25 cellular contexts compared by ENCODE assay signal in genomic region chr17:33390479-33391027, GRCh38.
DNase-seq lines count a peak whose midpoint lies in the region; ATAC-seq and TF ChIP-seq lines count a peak whose summit lies in the region.
"Had no signal": no experiment of that assay in that cellular context is flagged by ENCODE, and none has a peak within 500 bp of the region (broad histone marks: within the 10 kb centered on the region; RNA-seq: fewer than 3 reads in every experiment).

No MANE protein-coding gene starts in this region.

- POLR2A ChIA-PET in GM10248 (lab: Yijun Ruan, JAX) = no interaction called here

- H3K4me1 Mint-ChIP-seq in HFFc6 (ENCODE audit: low read depth) = no peaks in the 10 kb centered on the region
- peaks cover 29% of the 10 kb centered on the region for H3K4me1 Mint-ChIP-seq in mesothelial cell of epicardium
- H3K4me1 Mint-ChIP-seq: activated CD4-positive, alpha-beta T cell treated with anti-CD3 and anti-CD28 coated beads, Interleukin-2, amount 10 ng/mL, durations not matched to agents 7 days and 5 days; central memory CD8-positive, alpha-beta T cell had no signal

- ATAC-seq in psoas muscle = no peak
- ATAC-seq: left lobe of liver; stimulated activated naive CD8-positive, alpha-beta T cell treated with anti-CD3 and anti-CD28 coated beads, Interleukin-15, Interleukin-2, amounts not matched to agents 100 U/mL and 50 U/mL, for 24 hours had no signal

- H3K27ac Mint-ChIP-seq in HFFc6 (no peak overlapping the region), mesothelial cell of epicardium (peak overlapping the region; percentile 70)
- H3K27ac Mint-ChIP-seq: activated CD4-positive, alpha-beta T cell treated with anti-CD3 and anti-CD28 coated beads, Interleukin-2, amount 10 ng/mL, durations not matched to agents 7 days and 5 days; activated T-helper 1 cell treated with anti-CD3 and anti-CD28 coated beads, Interleukin-12 subunit alpha, Interleukin-12 subunit beta, Interleukin-2, Interleukin-4 antibody, amounts not matched to agents 30 ng/mL and 10 ng/mL and 1 ng/mL, durations not matched to agents 14 hours and 24 hours and 36 hours; CD4-positive, alpha-beta T cell; H9; nephron had no signal

- TF ChIP-seq CTCF in HFFc6 (IDR thresholded peaks at IDR 0.05) (no peak), cardiac fibroblast (IDR thresholded peaks at IDR 0.05; ENCODE audit: low read depth, low read length) (no peak), mesothelial cell of epicardium (IDR thresholded peaks at IDR 0.05; ENCODE audit: unreplicated experiment) (no peak), psoas muscle (IDR thresholded peaks at IDR 0.05) (no peak), GM10248 (IDR thresholded peaks at IDR 0.05; ENCODE audit: control extremely low read depth, extremely low read depth, low read depth, missing control alignments) (no peak)

- H3K9me3 ChIP-seq in psoas muscle = no peaks in the 10 kb centered on the region
- H3K9me3 ChIP-seq: thoracic aorta had no signal

- no peak overlapping the region for H3K27ac ChIP-seq in psoas muscle
- H3K27ac ChIP-seq: SK-N-MC, thoracic aorta, VCaP had no signal

- no peaks in the 10 kb centered on the region for H3K4me1 ChIP-seq in psoas muscle

- CTCF ChIA-PET in GM10248 (lab: Yijun Ruan, JAX) = no interaction called here

- H3K4me3 Mint-ChIP-seq in HFFc6 = no peak overlapping the region
- no peak overlapping the region for H3K4me3 Mint-ChIP-seq in mesothelial cell of epicardium
- H3K4me3 Mint-ChIP-seq: activated CD4-positive, alpha-beta T cell treated with anti-CD3 and anti-CD28 coated beads, Interleukin-2, amount 10 ng/mL, durations not matched to agents 7 days and 5 days; activated T-helper 1 cell treated with anti-CD3 and anti-CD28 coated beads, Interleukin-12 subunit alpha, Interleukin-12 subunit beta, Interleukin-2, Interleukin-4 antibody, amounts not matched to agents 30 ng/mL and 10 ng/mL and 1 ng/mL, durations not matched to agents 14 hours and 24 hours and 36 hours; CD4-positive, alpha-beta T cell; central memory CD8-positive, alpha-beta T cell; H9; nephron had no signal

- H3K4me3 ChIP-seq in cardiac fibroblast (replicated peaks in 1 of 2; ENCODE audit: low read depth in 2 of 2, low read length in 2 of 2) (no peak overlapping the region), psoas muscle (no peak overlapping the region)
- H3K4me3 ChIP-seq: SK-N-MC, thoracic aorta had no signal

- peaks cover 0 to 5% (median 1%) of the 10 kb centered on the region in 3 donors for H3K27me3 ChIP-seq in psoas muscle (ENCODE audit: insufficient read depth in 3 of 3, low read length in 2 of 3)

- no peaks in the 10 kb centered on the region for H3K36me3 ChIP-seq in psoas muscle (ENCODE audit: insufficient read depth in 1 of 2, low read depth in 1 of 2)
- H3K36me3 ChIP-seq: thoracic aorta had no signal

- H3K9me3 Mint-ChIP-seq in HFFc6 (peaks cover 73% of the 10 kb centered on the region), mesothelial cell of epicardium (no peaks in the 10 kb centered on the region)
- H3K9me3 Mint-ChIP-seq: activated CD4-positive, alpha-beta T cell treated with anti-CD3 and anti-CD28 coated beads, Interleukin-2, amount 10 ng/mL, durations not matched to agents 7 days and 5 days; activated T-helper 1 cell treated with anti-CD3 and anti-CD28 coated beads, Interleukin-12 subunit alpha, Interleukin-12 subunit beta, Interleukin-2, Interleukin-4 antibody, amounts not matched to agents 30 ng/mL and 10 ng/mL and 1 ng/mL, durations not matched to agents 14 hours and 24 hours and 36 hours; central memory CD8-positive, alpha-beta T cell; H9; nephron had no signal

- WGBS in psoas muscle, 3 donors = 36 to 44% (median 43%) methylated on average over 6 of the region's 6 CpGs

- intact Hi-C loops in psoas muscle (cut with DNase I) = no loop called here

- DNase-seq in AG20443 (ENCODE audit: low spot score) (peak; percentile 18), HFFc6 (peak; percentile 0), cardiac fibroblast (ENCODE audit: low read depth in 2 of 2) (peak; percentile 2 to 19), mesothelial cell of epicardium (ENCODE audit: low spot score in 2 of 2, unreplicated experiment in 2 of 2) (no peak), psoas muscle (no peak), GM10248 (ENCODE audit: extremely low spot score) (no peak), ecto neural progenitor cell (ENCODE audit: low spot score) (no peak)
- DNase-seq in stimulated activated CD4-positive, alpha-beta T cell treated with anti-CD3 and anti-CD28 coated beads, Interleukin-12 subunit alpha, Interleukin-12 subunit beta, amount 100 ng/mL, for 4 hours = no peak
- DNase-seq: activated CD4-positive, alpha-beta T cell treated with anti-CD3 and anti-CD28 coated beads, Interleukin-2, amount 10 ng/mL, durations not matched to agents 7 days and 5 days; activated naive CD4-positive, alpha-beta T cell treated with anti-CD3 and anti-CD28 coated beads, Interleukin-2, amount 50 U/mL, for 16 hours; anterior cingulate cortex; CD4-positive, alpha-beta T cell; H9; head of caudate nucleus; Karpas-422; NCI-H1694; NCI-H69; stimulated activated naive CD8-positive, alpha-beta T cell treated with anti-CD3 and anti-CD28 coated beads, Interleukin-15, Interleukin-2, amounts not matched to agents 100 U/mL and 50 U/mL, for 24 hours had no signal

- H3K36me3 Mint-ChIP-seq in HFFc6 (ENCODE audit: low read depth) = 0 out of 2 replicates have a peak, but pooled peaks cover 5% of the 10 kb centered on the region
- no peaks in the 10 kb centered on the region for H3K36me3 Mint-ChIP-seq in mesothelial cell of epicardium

- H3K27me3 Mint-ChIP-seq in HFFc6 (ENCODE audit: insufficient read depth) (no peaks in the 10 kb centered on the region; the same call in 1 of the 2 replicates), mesothelial cell of epicardium (ENCODE audit: low read depth) (no peaks in the 10 kb centered on the region)
- H3K27me3 Mint-ChIP-seq: activated CD4-positive, alpha-beta T cell treated with anti-CD3 and anti-CD28 coated beads, Interleukin-2, amount 10 ng/mL, durations not matched to agents 7 days and 5 days had no signal

Comparison
In these comparisons a context has a peak if more than half of its experiments do, and no peak if none do; other contexts are left out.
1. DNase-seq: peak in AG20443 (single experiment), HFFc6 (single experiment) and cardiac fibroblast (2 of 2); none in mesothelial cell of epicardium (0 of 2), psoas muscle (0 of 2), GM10248 (single experiment), stimulated activated CD4-positive, alpha-beta T cell treated with anti-CD3 and anti-CD28 coated beads, Interleukin-12 subunit alpha, Interleukin-12 subunit beta, amount 100 ng/mL, for 4 hours (single experiment) and ecto neural progenitor cell (single experiment).